In genomic region chr12:76142305-76142704, GRCh38 we compare ENCODE assay signal across 25 cellular contexts.
"Had no signal": no experiment of that assay in that cellular context is flagged by ENCODE, and none has a peak within 500 bp of the region (broad histone marks: within the 10 kb centered on the region; RNA-seq: fewer than 3 reads in every experiment).

No MANE protein-coding gene starts in this region.

- H3K9ac ChIP-seq: neural progenitor cell had no signal

- H2AFZ ChIP-seq: neural progenitor cell had no signal

- ATAC-seq: activated CD8-positive, alpha-beta memory T cell treated with anti-CD3 and anti-CD28 coated beads, Interleukin-2, amount 10 ng/mL, durations not matched to agents 7 days and 5 days; activated CD8-positive, alpha-beta T cell treated with anti-CD3 and anti-CD28 coated beads for 36 hours; naive thymus-derived CD8-positive, alpha-beta T cell; stimulated activated naive B cell treated with anti-CD40 and anti-IgM and Interleukin-4, amounts not matched to agents 10 μg/mL and 1 μg/mL and 100 μg/mL, for 72 hours had no signal

- H3K4me3 ChIP-seq: neural progenitor cell, sigmoid colon, smooth muscle cell, transverse colon had no signal

- H3K36me3 ChIP-seq: brain microvascular endothelial cell, neural progenitor cell, sigmoid colon, transverse colon had no signal

- H3K9me3 ChIP-seq: transverse colon had no signal

- H3K9me3 Mint-ChIP-seq: activated CD8-positive, alpha-beta T cell treated with anti-CD3 and anti-CD28 coated beads for 36 hours had no signal

- H3K27ac Mint-ChIP-seq: activated CD8-positive, alpha-beta memory T cell treated with anti-CD3 and anti-CD28 coated beads, Interleukin-2, amount 10 ng/mL, durations not matched to agents 7 days and 5 days; activated CD8-positive, alpha-beta T cell treated with anti-CD3 and anti-CD28 coated beads for 36 hours; mesothelial cell of epicardium; neural progenitor cell; progenitor cell of endocrine pancreas; stimulated activated naive B cell treated with anti-CD40 and anti-IgM and Interleukin-4, amounts not matched to agents 10 μg/mL and 1 μg/mL and 100 μg/mL, for 72 hours had no signal

- H3K4me2 ChIP-seq: neural progenitor cell, smooth muscle cell had no signal

- H3K4me3 Mint-ChIP-seq: activated CD8-positive, alpha-beta memory T cell treated with anti-CD3 and anti-CD28 coated beads, Interleukin-2, amount 10 ng/mL, durations not matched to agents 7 days and 5 days; activated CD8-positive, alpha-beta T cell treated with anti-CD3 and anti-CD28 coated beads for 36 hours; mesothelial cell of epicardium; neural progenitor cell; stimulated activated naive B cell treated with anti-CD40 and anti-IgM and Interleukin-4, amounts not matched to agents 10 μg/mL and 1 μg/mL and 100 μg/mL, for 72 hours had no signal

- H3K27me3 ChIP-seq: brain microvascular endothelial cell, neural progenitor cell, sigmoid colon, transverse colon had no signal

- H3K27ac ChIP-seq: brain microvascular endothelial cell, neural progenitor cell, sigmoid colon, transverse colon had no signal

- H3K4me1 ChIP-seq: sigmoid colon, transverse colon had no signal

- H3K27me3 Mint-ChIP-seq: activated CD8-positive, alpha-beta memory T cell treated with anti-CD3 and anti-CD28 coated beads, Interleukin-2, amount 10 ng/mL, durations not matched to agents 7 days and 5 days; naive thymus-derived CD8-positive, alpha-beta T cell; progenitor cell of endocrine pancreas had no signal

- H3K36me3 Mint-ChIP-seq: activated CD8-positive, alpha-beta memory T cell treated with anti-CD3 and anti-CD28 coated beads, Interleukin-2, amount 10 ng/mL, durations not matched to agents 7 days and 5 days; naive thymus-derived CD8-positive, alpha-beta T cell; neural progenitor cell had no signal

- DNase-seq: activated CD4-positive, alpha-beta T cell treated with anti-CD3 and anti-CD28 coated beads for 48 hours; activated CD4-positive, CD25-positive, alpha-beta regulatory T cell; activated CD8-positive, alpha-beta memory T cell treated with anti-CD3 and anti-CD28 coated beads, Interleukin-2, amount 10 ng/mL, durations not matched to agents 7 days and 5 days; activated CD8-positive, alpha-beta T cell treated with anti-CD3 and anti-CD28 coated beads for 36 hours; activated effector memory CD4-positive, alpha-beta T cell treated with anti-CD3 and anti-CD28 coated beads, Interleukin-2, amount 50 U/mL, for 16 hours; activated naive CD4-positive, alpha-beta T cell treated with anti-CD3 and anti-CD28 coated beads, Interleukin-2, amount 50 U/mL, for 16 hours; activated T-cell treated with anti-CD3 and anti-CD28 coated beads for 4 hours; aorta; brain microvascular endothelial cell; central memory CD4-positive, alpha-beta T cell; dermis blood vessel endothelial cell; effector CD8-positive, alpha-beta T cell; erythroblast; foreskin melanocyte; kidney; naive thymus-derived CD8-positive, alpha-beta T cell; retina; sigmoid colon; stimulated activated CD4-positive, alpha-beta T cell treated with anti-CD3 and anti-CD28 coated beads, Interleukin-15, amount 100 ng/mL, for 24 hours; stimulated activated naive B cell treated with anti-CD40 and anti-IgM and Interleukin-4, amounts not matched to agents 10 μg/mL and 1 μg/mL and 100 μg/mL, for 72 hours; transverse colon had no signal
